In genomic region chr14:65103150-65103760, GRCh38 we compare ENCODE assay signal across 8 cellular contexts. TPM values are rescaled to one million over a fixed set of nuclear protein-coding genes. Genes with fewer than 3 reads are reported as not detected.
DNase-seq lines count a peak whose midpoint lies in the region; ATAC-seq and TF ChIP-seq lines count a peak whose summit lies in the region.

No MANE protein-coding gene starts in this region.

- peak overlapping the region; percentile 74 to 97 (median 95) for H3K27ac Mint-ChIP-seq in naive thymus-derived CD8-positive, alpha-beta T cell

- H3K27ac ChIP-seq in HEK293 (ENCODE audit: extremely low read depth, low read depth, low read length) (peak overlapping the region; percentile 52; the same call in 1 of the 2 replicates), Peyer's patch (peak overlapping the region; percentile 13 to 94 (median 68))

- H3K9me3 ChIP-seq in HEK293 (ENCODE audit: control insufficient read depth, insufficient read depth, low read depth, low read length) (no peaks in the 10 kb centered on the region), Peyer's patch (no peaks in the 10 kb centered on the region)

- no peaks in the 10 kb centered on the region for H3K9me3 Mint-ChIP-seq in naive thymus-derived CD8-positive, alpha-beta T cell

- no peaks in the 10 kb centered on the region for H3K27me3 ChIP-seq in Peyer's patch

- no peak for TF ChIP-seq POLR2A in Peyer's patch (IDR thresholded peaks at IDR 0.05)

- peaks cover 2% of the 10 kb centered on the region; the same call in 1 of the 2 replicates for H3K4me1 ChIP-seq in HEK293 (ENCODE audit: control insufficient read depth, insufficient read depth, low read length)
- peaks cover 0 to 43% (median 6%) of the 10 kb centered on the region in 4 donors for H3K4me1 ChIP-seq in Peyer's patch

- no peak for ATAC-seq in naive thymus-derived CD8-positive, alpha-beta T cell
- ATAC-seq in HG03457 (IDR thresholded peaks at IDR 0.05; ENCODE audit: unreplicated experiment), result no peak
- no peak for ATAC-seq in GM21528 (IDR thresholded peaks at IDR 0.05; ENCODE audit: low FRiP score, unreplicated experiment)

- H3K36me3 ChIP-seq in HEK293 (ENCODE audit: control insufficient read depth in 2 of 2, insufficient read depth in 1 of 2, low read length in 2 of 2), result peaks cover 2 to 4% of the 10 kb centered on the region in 2 experiments
- peaks cover 0 to 5% (median 0%) of the 10 kb centered on the region in 3 donors for H3K36me3 ChIP-seq in Peyer's patch

- CTCF ChIA-PET in HEK293 (lab: Yijun Ruan, JAX), result interaction anchor here (0.8 to 1.0 kb wide), 2 partner anchors 25 to 322 kb away, joined by 3 to 4 read pairs; no protein-coding TSS in a partner anchor

- peak overlapping the region; percentile 64 for H3K4me3 ChIP-seq in HEK293 (ENCODE audit: low read depth, low read length)
- peak overlapping the region; percentile 69 to 90 (median 80) for H3K4me3 ChIP-seq in Peyer's patch

- H3K27me3 Mint-ChIP-seq in naive thymus-derived CD8-positive, alpha-beta T cell, result peaks cover 0 to 1% (median 0%) of the 10 kb centered on the region in 5 donors

- peaks cover 0 to 12% (median 2%) of the 10 kb centered on the region in 3 donors for H3K36me3 Mint-ChIP-seq in naive thymus-derived CD8-positive, alpha-beta T cell

- TF ChIP-seq CTCF in HEK293 (tag by site-specific recombination; IDR thresholded peaks at IDR 0.05), result no peak; the same call in 1 of the 2 replicates
- peak in 2 of 6 experiments; percentile 5 to 12 for TF ChIP-seq CTCF in Peyer's patch (IDR thresholded peaks at IDR 0.05)

- H3K4me1 Mint-ChIP-seq in naive thymus-derived CD8-positive, alpha-beta T cell, result peaks cover 13 to 33% (median 28%) of the 10 kb centered on the region in 4 donors

- DNase-seq in D341Med (ENCODE audit: low spot score), result peak; percentile 45
- no peak for DNase-seq in Peyer's patch
- peak; percentile 43 for DNase-seq in dermis blood vessel endothelial cell
- no peak for DNase-seq in naive thymus-derived CD8-positive, alpha-beta T cell
- DNase-seq in activated effector memory CD4-positive, alpha-beta T cell treated with anti-CD3 and anti-CD28 coated beads, Interleukin-2, amount 50 U/mL, for 16 hours, result no peak

- H3K4me3 Mint-ChIP-seq in naive thymus-derived CD8-positive, alpha-beta T cell, result peak overlapping the region; percentile 77 to 99 (median 96)

- POLR2A ChIA-PET in HEK293 (lab: Yijun Ruan, JAX), result interaction anchor here (0.7 to 1.4 kb wide), 7 partner anchors 9 to 309 kb away, joined by 3 to 7 read pairs (median 4); partner anchors contain the start of gene FNTB
- POLR2A ChIA-PET in naive thymus-derived CD8-positive, alpha-beta T cell (lab: Charles Lee), result interaction anchor here (0.8 to 1.4 kb wide), 4 partner anchors 9 to 116 kb away, joined by 3 to 10 read pairs (median 4); partner anchors contain the start of gene FNTB

TF ChIP-seq in HEK293, 187 proteins besides CTCF, POLR2A, EP300 and RAD21 (continues in another document):
- TF ChIP-seq SCRT2 (tag by site-specific recombination; IDR thresholded peaks at IDR 0.05) (peak; percentile 97), GFI1B (tag by site-specific recombination; IDR thresholded peaks at IDR 0.05) (no peak), KLF10 (tag by site-specific recombination; IDR thresholded peaks at IDR 0.05) (no peak; the same call in none of the 2 replicates), PATZ1 (tag by site-specific recombination; IDR thresholded peaks at IDR 0.05) (peak; percentile 44; the same call in 1 of the 2 replicates), ZNF335 (tag by site-specific recombination; conservative IDR thresholded peaks at IDR 0.05) (peak; percentile 75), ZBTB20 (tag by site-specific recombination; IDR thresholded peaks at IDR 0.05) (peak; percentile 68), ZNF2 (tag by site-specific recombination; IDR thresholded peaks at IDR 0.05) (0 out of 2 replicates have a peak, but pooled peaks have one; percentile 25), OSR2 (tag by site-specific recombination; IDR thresholded peaks at IDR 0.05) (0 out of 2 replicates have a peak, but pooled peaks have one; percentile 11), ZNF248 (tag by site-specific recombination; IDR thresholded peaks at IDR 0.05) (no peak), ZNF280C (tag by site-specific recombination; IDR thresholded peaks at IDR 0.05) (no peak), ZNF211 (tag by site-specific recombination; IDR thresholded peaks at IDR 0.05; ENCODE audit: low read depth) (no peak), ZBTB11 (tag by site-specific recombination; conservative IDR thresholded peaks at IDR 0.05; ENCODE audit: low read depth) (0 out of 2 replicates have a peak, but pooled peaks have one; percentile 10), ZNF398 (tag by site-specific recombination; IDR thresholded peaks at IDR 0.05) (peak; percentile 18; the same call in 1 of the 2 replicates), SCRT1 (tag by site-specific recombination; IDR thresholded peaks at IDR 0.05; ENCODE audit: borderline replicate concordance) (peak; percentile 93), ZNF10 (tag by site-specific recombination; IDR thresholded peaks at IDR 0.05) (no peak)

RNA-seq across cellular contexts. Expression of gene MAX, which starts 0.9 kb away (rescaled TPM):
- total RNA-seq in Peyer's patch (10 to 100 TPM; 52.8 to 86.8 (median 74.2) TPM), dermis blood vessel endothelial cell (35.6 and 50.9 TPM in 2 replicates)
- total RNA-seq in naive thymus-derived CD8-positive, alpha-beta T cell, result 100 to 1,000 TPM; 200 to 216 TPM
- 100 to 1,000 TPM; 121 to 140 (median 131) TPM for polyA plus RNA-seq in naive thymus-derived CD8-positive, alpha-beta T cell

Comparison
In these comparisons a context has a peak if more than half of its experiments do, and no peak if none do; other contexts are left out.
1. DNase-seq: peak in D341Med (single experiment) and dermis blood vessel endothelial cell (single experiment); none in Peyer's patch (0 of 3), naive thymus-derived CD8-positive, alpha-beta T cell (0 of 10) and activated effector memory CD4-positive, alpha-beta T cell treated with anti-CD3 and anti-CD28 coated beads, Interleukin-2, amount 50 U/mL, for 16 hours (single experiment).